10 cellular contexts compared by ENCODE assay signal in the genomic region with DNA sequence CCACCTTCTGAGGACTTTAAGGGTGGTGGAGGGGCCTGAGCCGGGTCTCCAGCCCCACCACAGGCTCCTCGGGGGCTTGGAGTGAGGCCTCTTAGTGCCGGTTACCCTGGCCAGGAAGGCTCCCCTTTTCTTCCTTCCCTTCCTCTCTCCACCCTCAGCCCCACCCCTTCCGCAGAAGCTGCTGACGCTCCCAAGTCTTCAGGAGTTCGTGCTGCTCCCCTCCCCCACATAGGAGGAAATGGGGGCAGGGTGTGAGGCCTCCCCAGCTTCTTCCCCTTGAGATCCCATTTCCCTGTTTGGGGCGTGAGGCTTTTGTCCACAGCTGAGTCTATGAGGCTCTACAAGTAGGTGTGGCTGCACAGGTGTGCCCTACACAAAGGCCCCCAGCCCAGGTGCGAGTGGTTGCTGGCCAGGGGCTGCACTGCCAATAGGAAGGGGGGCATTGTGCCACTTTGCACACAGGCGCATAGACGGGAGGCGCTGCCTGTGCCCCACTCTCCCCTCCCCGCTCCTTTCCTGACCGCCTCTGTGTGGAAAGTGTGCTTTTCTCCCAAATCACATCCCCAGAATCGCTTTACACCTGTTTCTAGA. TPM values are rescaled to one million over a fixed set of nuclear protein-coding genes. Genes with fewer than 3 reads are reported as not detected.
DNase-seq lines count a peak whose midpoint lies in the region; ATAC-seq and TF ChIP-seq lines count a peak whose summit lies in the region.
"Had no signal": no experiment of that assay in that cellular context is flagged by ENCODE, and none has a peak within 500 bp of the region (broad histone marks: within the 10 kb centered on the region; RNA-seq: fewer than 3 reads in every experiment).

No MANE protein-coding gene starts in this region.

- no peak for ATAC-seq in activated T-cell treated with anti-CD3 and anti-CD28 coated beads, Interleukin-2, amount 50 U/mL, for 4 hours
- ATAC-seq in lower lobe of right lung: peak; percentile 70 to 84
- peak; percentile 66 to 78 for ATAC-seq in upper lobe of left lung (ENCODE audit: low FRiP score in 2 of 2)
- no peak for ATAC-seq in HG03378 (IDR thresholded peaks at IDR 0.05; ENCODE audit: unreplicated experiment)
- no peak for ATAC-seq in HG03469 (IDR thresholded peaks at IDR 0.05; ENCODE audit: unreplicated experiment)

- no peaks in the 10 kb centered on the region for H3K27me3 ChIP-seq in lower lobe of right lung (ENCODE audit: low read depth)
- H3K27me3 ChIP-seq in upper lobe of left lung: no peaks in the 10 kb centered on the region

- H3K9me3 ChIP-seq in lower lobe of right lung: no peaks in the 10 kb centered on the region
- no peaks in the 10 kb centered on the region for H3K9me3 ChIP-seq in upper lobe of left lung

- H3K4me3 ChIP-seq in coronary artery (peak overlapping the region; percentile 52), lower lobe of right lung (peak overlapping the region; percentile 37), upper lobe of left lung (peak overlapping the region in 3 of 4 donors; percentile 18 to 42 (median 26))
- H3K4me3 ChIP-seq: PC-9 had no signal

- no peak overlapping the region for H3K4me3 Mint-ChIP-seq in activated T-cell treated with anti-CD3 and anti-CD28 coated beads, Interleukin-2, amount 50 U/mL, for 24 hours
- no peak overlapping the region for H3K4me3 Mint-ChIP-seq in activated T-cell treated with anti-CD3 and anti-CD28 coated beads, Interleukin-2, amount 50 U/mL, for 4 hours

- intact Hi-C loops in lower lobe of right lung (cut with DNase I): no loop called here

- H3K4me1 ChIP-seq in lower lobe of right lung: peaks cover 38% of the 10 kb centered on the region
- H3K4me1 ChIP-seq in upper lobe of left lung: peaks cover 24 to 49% (median 29%) of the 10 kb centered on the region in 4 donors

- peaks cover 44% of the 10 kb centered on the region for H3K4me1 Mint-ChIP-seq in activated T-cell treated with anti-CD3 and anti-CD28 coated beads, Interleukin-2, amount 50 U/mL, for 24 hours (ENCODE audit: low read depth)
- H3K4me1 Mint-ChIP-seq in activated T-cell treated with anti-CD3 and anti-CD28 coated beads, Interleukin-2, amount 50 U/mL, for 4 hours (ENCODE audit: low read depth): peaks cover 21% of the 10 kb centered on the region

- H3K9me3 Mint-ChIP-seq in activated T-cell treated with anti-CD3 and anti-CD28 coated beads, Interleukin-2, amount 50 U/mL, for 24 hours: no peaks in the 10 kb centered on the region
- H3K9me3 Mint-ChIP-seq in activated T-cell treated with anti-CD3 and anti-CD28 coated beads, Interleukin-2, amount 50 U/mL, for 4 hours: no peaks in the 10 kb centered on the region

- 44 to 47% methylated on average over 12 to 14 of the region's 14 CpGs for WGBS in upper lobe of left lung, 2 donors

- peak in 1 of 4 donors; percentile 29 for TF ChIP-seq POLR2A in upper lobe of left lung (IDR thresholded peaks at IDR 0.05)

- H3K27ac Mint-ChIP-seq in activated T-cell treated with anti-CD3 and anti-CD28 coated beads, Interleukin-2, amount 50 U/mL, for 24 hours: peak overlapping the region; percentile 44

- no peak for TF ChIP-seq EP300 in upper lobe of left lung (IDR thresholded peaks at IDR 0.05)

- peaks cover 54% of the 10 kb centered on the region for H3K36me3 Mint-ChIP-seq in activated T-cell treated with anti-CD3 and anti-CD28 coated beads, Interleukin-2, amount 50 U/mL, for 24 hours (ENCODE audit: low read depth)
- no peaks in the 10 kb centered on the region for H3K36me3 Mint-ChIP-seq in activated T-cell treated with anti-CD3 and anti-CD28 coated beads, Interleukin-2, amount 50 U/mL, for 4 hours (ENCODE audit: insufficient read depth)

- no peak for TF ChIP-seq CTCF in coronary artery (IDR thresholded peaks at IDR 0.05)
- no peak for TF ChIP-seq CTCF in lower lobe of right lung (IDR thresholded peaks at IDR 0.05)
- TF ChIP-seq CTCF in upper lobe of left lung (IDR thresholded peaks at IDR 0.05): no peak

- no peak for DNase-seq in activated T-cell treated with anti-CD3 and anti-CD28 coated beads, Interleukin-2, amount 50 U/mL, for 24 hours
- no peak for DNase-seq in activated T-cell treated with anti-CD3 and anti-CD28 coated beads, Interleukin-2, amount 50 U/mL, for 4 hours
- DNase-seq in coronary artery (ENCODE audit: low spot score) (peak; percentile 75), lower lobe of right lung (peak; percentile 84), upper lobe of left lung (peak; percentile 62 to 81), DMS53 treated with DMSO at 0.1 percent for 48 hours (lab: John Stamatoyannopoulos, UW; ENCODE audit: unreplicated experiment) (no peak)
- DNase-seq: activated gamma-delta T cell, PC-9 had no signal

- no peaks in the 10 kb centered on the region for H3K27me3 Mint-ChIP-seq in activated T-cell treated with anti-CD3 and anti-CD28 coated beads, Interleukin-2, amount 50 U/mL, for 24 hours
- H3K27me3 Mint-ChIP-seq in activated T-cell treated with anti-CD3 and anti-CD28 coated beads, Interleukin-2, amount 50 U/mL, for 4 hours (ENCODE audit: low read depth): no peaks in the 10 kb centered on the region

- peak overlapping the region in 1 of 2 donors; percentile 79 for H3K27ac ChIP-seq in coronary artery
- peak overlapping the region; percentile 60 for H3K27ac ChIP-seq in lower lobe of right lung
- peak overlapping the region; percentile 11 to 85 (median 81) for H3K27ac ChIP-seq in upper lobe of left lung
- H3K27ac ChIP-seq: PC-9 had no signal

- H3K36me3 ChIP-seq in lower lobe of right lung (no peaks in the 10 kb centered on the region), upper lobe of left lung (no peaks in the 10 kb centered on the region)

RNA-seq across cellular contexts. Expression of gene CALML4, which starts 0.9 kb away (rescaled TPM):
- 1 to 10 TPM; 4.0 to 5.5 (median 4.8) TPM for total RNA-seq in activated T-cell treated with anti-CD3 and anti-CD28 coated beads, Interleukin-2, amount 50 U/mL, for 4 hours
- total RNA-seq in lower lobe of right lung (7.3 TPM), upper lobe of left lung (10 to 100 TPM in 2 of 6 donors, 1 to 10 TPM in 4; 3.6 to 33.7 (median 7.0) TPM)

RNA-seq across cellular contexts. Expression of gene CLN6, which starts 23.5 kb away (rescaled TPM):
- 10 to 100 TPM; 82.6 to 94.4 (median 91.3) TPM for total RNA-seq in activated T-cell treated with anti-CD3 and anti-CD28 coated beads, Interleukin-2, amount 50 U/mL, for 4 hours
- total RNA-seq in lower lobe of right lung (37.9 TPM), upper lobe of left lung (10 to 100 TPM; 19.4 to 48.3 (median 28.7) TPM)

Comparison
In these comparisons a context has a peak if more than half of its experiments do, and no peak if none do; other contexts are left out.
1. DNase-seq: peak in coronary artery (single experiment), lower lobe of right lung (single experiment) and upper lobe of left lung (2 of 2); none in activated T-cell treated with anti-CD3 and anti-CD28 coated beads, Interleukin-2, amount 50 U/mL, for 24 hours (single experiment), activated T-cell treated with anti-CD3 and anti-CD28 coated beads, Interleukin-2, amount 50 U/mL, for 4 hours (single experiment) and DMS53 treated with DMSO at 0.1 percent for 48 hours (single experiment).
2. ATAC-seq: peak in lower lobe of right lung (2 of 2) and upper lobe of left lung (2 of 2); none in activated T-cell treated with anti-CD3 and anti-CD28 coated beads, Interleukin-2, amount 50 U/mL, for 4 hours (0 of 2), HG03378 (single experiment) and HG03469 (single experiment).
3. Peak in every context shown above with its lines, with median percentiles within 50 percentile points of each other: H3K4me3 ChIP-seq.